Comparison of ENCODE assay signal across 19 cellular contexts in genomic region chr10:101784558-101784957, GRCh38. TPM values are rescaled to one million over a fixed set of nuclear protein-coding genes. Genes with fewer than 3 reads are reported as not detected.
DNase-seq lines count a peak whose midpoint lies in the region; ATAC-seq, FAIRE-seq and TF ChIP-seq lines count a peak whose summit lies in the region.
"Had no signal": no experiment of that assay in that cellular context is flagged by ENCODE, and none has a peak within 500 bp of the region (broad histone marks: within the 10 kb centered on the region; RNA-seq: fewer than 3 reads in every experiment).

No MANE protein-coding gene starts in this region.

- CTCF ChIA-PET in activated naive CD4-positive, alpha-beta T cell treated with anti-CD3 and anti-CD28 coated beads, Interleukin-2, amount 10 ng/mL, durations not matched to agents 7 days and 5 days (lab: Charles Lee), result interaction anchor here (0.9 to 7.3 kb wide), 4 partner anchors 11 to 181 kb away, joined by 3 to 192 read pairs (median 3); no protein-coding TSS in a partner anchor

- H3K9me3 Mint-ChIP-seq in activated naive CD4-positive, alpha-beta T cell treated with anti-CD3 and anti-CD28 coated beads, Interleukin-2, amount 10 ng/mL, durations not matched to agents 7 days and 5 days, result no peaks in the 10 kb centered on the region
- H3K9me3 Mint-ChIP-seq in endothelial cell (ENCODE audit: unreplicated experiment), result no peaks in the 10 kb centered on the region
- H3K9me3 Mint-ChIP-seq in stimulated activated naive CD8-positive, alpha-beta T cell treated with anti-CD3 and anti-CD28 coated beads, Interleukin-15, amount 100 ng/mL, for 72 hours, result no peaks in the 10 kb centered on the region

- H3K4me1 ChIP-seq in pancreas, result peaks cover 3 to 15% (median 7%) of the 10 kb centered on the region in 3 donors

- H3K4me3 ChIP-seq in SU-DHL-6 (ENCODE audit: insufficient read depth, low read length, poor library complexity, severe bottlenecking) (no peak overlapping the region), pancreas (no peak overlapping the region)
- H3K4me3 ChIP-seq: lung, prostate gland had no signal

- no peak for ATAC-seq in stimulated activated naive CD8-positive, alpha-beta T cell treated with anti-CD3 and anti-CD28 coated beads, Interleukin-15, amount 100 ng/mL, for 72 hours
- ATAC-seq in pancreas, result no peak
- ATAC-seq: upper lobe of right lung had no signal

- no peaks in the 10 kb centered on the region; the same call in 1 of the 2 replicates for H4K20me1 ChIP-seq in SU-DHL-6 (ENCODE audit: low read depth, low read length)

- H3F3A ChIP-seq in SU-DHL-6 (ENCODE audit: insufficient read depth), result peaks cover 31% of the 10 kb centered on the region

- 84 to 86% methylated on average over 2 of the region's 2 CpGs for WGBS in pancreas, 2 donors

- peaks cover 55% of the 10 kb centered on the region for H3K4me1 Mint-ChIP-seq in activated naive CD4-positive, alpha-beta T cell treated with anti-CD3 and anti-CD28 coated beads, Interleukin-2, amount 10 ng/mL, durations not matched to agents 7 days and 5 days
- H3K4me1 Mint-ChIP-seq in endothelial cell (ENCODE audit: unreplicated experiment), result peaks cover 38% of the 10 kb centered on the region
- peaks cover 71% of the 10 kb centered on the region for H3K4me1 Mint-ChIP-seq in stimulated activated naive CD8-positive, alpha-beta T cell treated with anti-CD3 and anti-CD28 coated beads, Interleukin-15, amount 100 ng/mL, for 72 hours

- H3K27ac Mint-ChIP-seq in activated naive CD4-positive, alpha-beta T cell treated with anti-CD3 and anti-CD28 coated beads, Interleukin-2, amount 10 ng/mL, durations not matched to agents 7 days and 5 days, result peak overlapping the region; percentile 61
- peak overlapping the region; percentile 69 for H3K27ac Mint-ChIP-seq in endothelial cell (ENCODE audit: unreplicated experiment)
- H3K27ac Mint-ChIP-seq in stimulated activated naive CD8-positive, alpha-beta T cell treated with anti-CD3 and anti-CD28 coated beads, Interleukin-15, amount 100 ng/mL, for 72 hours, result peak overlapping the region in 1 of 2 donors; percentile 16

- H3K36me3 ChIP-seq in SU-DHL-6 (ENCODE audit: low read length) (no peaks in the 10 kb centered on the region; the same call in 1 of the 2 replicates), pancreas (peaks cover 0 to 31% (median 16%) of the 10 kb centered on the region in 3 donors)

- H3K9me2 ChIP-seq in SU-DHL-6 (replicated peaks; ENCODE audit: insufficient read depth, low read length), result no peaks in the 10 kb centered on the region

- intact Hi-C loops in pancreas (cut with DNase I), result loop anchor here in 1 of 3 donors (5.0 to 10.0 kb wide), 2 partner anchors 182 to 570 kb away; no protein-coding TSS in a partner anchor

- H2AFZ ChIP-seq in SU-DHL-6 (ENCODE audit: low read depth, low read length, severe bottlenecking), result no peak overlapping the region

- H3K27ac ChIP-seq in SU-DHL-6 (ENCODE audit: low read depth, low read length) (peak overlapping the region; percentile 47; the same call in 1 of the 2 replicates), pancreas (no peak overlapping the region)
- H3K27ac ChIP-seq: prostate gland, upper lobe of right lung had no signal

- H3K9me3 ChIP-seq in SU-DHL-6 (ENCODE audit: insufficient read depth, low read length) (no peaks in the 10 kb centered on the region), pancreas (no peaks in the 10 kb centered on the region)
- H3K9me3 ChIP-seq: prostate gland, upper lobe of right lung had no signal

- no peaks in the 10 kb centered on the region; the same call in 1 of the 2 replicates for H3K79me2 ChIP-seq in SU-DHL-6 (ENCODE audit: insufficient read depth, low read length)

- no peak overlapping the region for H3K4me2 ChIP-seq in SU-DHL-6 (ENCODE audit: low read depth, low read length, poor library complexity, severe bottlenecking)

- H3K27me3 ChIP-seq in SU-DHL-6 (ENCODE audit: low read length) (no peaks in the 10 kb centered on the region), pancreas (no peaks in the 10 kb centered on the region)

- no peak for FAIRE-seq in pancreas (lab: Jason Lieb, UNC)

- no peak for DNase-seq in activated naive CD4-positive, alpha-beta T cell treated with anti-CD3 and anti-CD28 coated beads, Interleukin-2, amount 10 ng/mL, durations not matched to agents 7 days and 5 days
- DNase-seq in activated naive CD4-positive, alpha-beta T cell (lab: John Stamatoyannopoulos, UW), result no peak
- DNase-seq in endothelial cell (ENCODE audit: low spot score) (no peak), EL (no peak), dedifferentiated amniotic fluid mesenchymal stem cell (ENCODE audit: extremely low spot score) (no peak), pancreas (no peak)
- no peak for DNase-seq in stimulated activated naive CD8-positive, alpha-beta T cell treated with anti-CD3 and anti-CD28 coated beads, Interleukin-15, amount 100 ng/mL, for 72 hours
- DNase-seq: DMS79 treated with DMSO at 0.1 percent for 48 hours; dorsolateral prefrontal cortex; NCI-H1417 treated with DMSO at 0.1 percent for 48 hours; NCI-H510A; RPMI8226; stimulated activated CD8-positive, alpha-beta memory T cell treated with anti-CD3 and anti-CD28 coated beads, Interleukin-4, amount 100 ng/mL, for 48 hours; upper lobe of right lung had no signal

- peak overlapping the region; percentile 97 for H3K4me3 Mint-ChIP-seq in activated naive CD4-positive, alpha-beta T cell treated with anti-CD3 and anti-CD28 coated beads, Interleukin-2, amount 10 ng/mL, durations not matched to agents 7 days and 5 days
- peak overlapping the region; percentile 98 for H3K4me3 Mint-ChIP-seq in endothelial cell (ENCODE audit: unreplicated experiment)
- H3K4me3 Mint-ChIP-seq in stimulated activated naive CD8-positive, alpha-beta T cell treated with anti-CD3 and anti-CD28 coated beads, Interleukin-15, amount 100 ng/mL, for 72 hours, result peak overlapping the region; percentile 99 to 100

- H3K36me3 Mint-ChIP-seq in activated naive CD4-positive, alpha-beta T cell treated with anti-CD3 and anti-CD28 coated beads, Interleukin-2, amount 10 ng/mL, durations not matched to agents 7 days and 5 days, result peaks cover 41% of the 10 kb centered on the region
- H3K36me3 Mint-ChIP-seq in endothelial cell (ENCODE audit: low read depth, unreplicated experiment), result peaks cover 14% of the 10 kb centered on the region

- H3K9ac ChIP-seq in SU-DHL-6 (ENCODE audit: low read length), result no peak overlapping the region

- H3K27me3 Mint-ChIP-seq in activated naive CD4-positive, alpha-beta T cell treated with anti-CD3 and anti-CD28 coated beads, Interleukin-2, amount 10 ng/mL, durations not matched to agents 7 days and 5 days, result peaks cover 6% of the 10 kb centered on the region
- H3K27me3 Mint-ChIP-seq in endothelial cell (ENCODE audit: unreplicated experiment), result peaks cover 8% of the 10 kb centered on the region
- H3K27me3 Mint-ChIP-seq in stimulated activated naive CD8-positive, alpha-beta T cell treated with anti-CD3 and anti-CD28 coated beads, Interleukin-15, amount 100 ng/mL, for 72 hours, result peaks cover under 1% of the 10 kb centered on the region

- TF ChIP-seq CTCF in SU-DHL-6 (IDR thresholded peaks at IDR 0.05; ENCODE audit: insufficient read depth, low read length, poor library complexity, severe bottlenecking), result no peak
- no peak for TF ChIP-seq CTCF in endothelial cell (IDR thresholded peaks at IDR 0.05; ENCODE audit: unreplicated experiment)
- TF ChIP-seq CTCF in pancreas (IDR thresholded peaks at IDR 0.05), result no peak

RNA-seq across cellular contexts. Expression of gene NPM3, which starts 1.3 kb away (rescaled TPM):
- total RNA-seq in endothelial cell (ENCODE audit: unreplicated experiment) (54.7 TPM), pancreas (10 to 100 TPM; 13.2 to 23.3 (median 20.1) TPM)
- polyA plus RNA-seq in pancreas, result 10 to 100 TPM; 16.2 to 17.0 TPM

RNA-seq across cellular contexts. Expression of gene FGF8, which starts 8.6 kb away (rescaled TPM):
- total RNA-seq in endothelial cell (ENCODE audit: unreplicated experiment) (1.1 TPM), pancreas (not detected)
- not detected for polyA plus RNA-seq in pancreas
- total RNA-seq: activated CD8-positive, alpha-beta memory T cell treated with anti-CD3 and anti-CD28 coated beads for 36 hours; fibroblast of villous mesenchyme; lung had no signal

RNA-seq across cellular contexts. Expression of gene OGA, which starts 33.7 kb away (rescaled TPM):
- 115 TPM for total RNA-seq in endothelial cell (ENCODE audit: unreplicated experiment)
- total RNA-seq in pancreas, result 10 to 100 TPM; 29.3 to 57.3 (median 32.2) TPM
- polyA plus RNA-seq in pancreas, result 10 to 100 TPM; 29.8 to 47.2 TPM

RNA-seq across cellular contexts. Expression of gene KCNIP2, which starts 59.0 kb away (rescaled TPM):
- total RNA-seq in endothelial cell (ENCODE audit: unreplicated experiment), result 7.7 TPM
- 1 to 10 TPM in 4 of 6 donors, under 1 TPM in 2; 0.67 to 2.2 (median 1.2) TPM for total RNA-seq in pancreas
- 1 to 10 TPM; 1.8 to 3.0 TPM for polyA plus RNA-seq in pancreas
